Comparison of ENCODE assay signal across 20 cellular contexts in the genomic region with DNA sequence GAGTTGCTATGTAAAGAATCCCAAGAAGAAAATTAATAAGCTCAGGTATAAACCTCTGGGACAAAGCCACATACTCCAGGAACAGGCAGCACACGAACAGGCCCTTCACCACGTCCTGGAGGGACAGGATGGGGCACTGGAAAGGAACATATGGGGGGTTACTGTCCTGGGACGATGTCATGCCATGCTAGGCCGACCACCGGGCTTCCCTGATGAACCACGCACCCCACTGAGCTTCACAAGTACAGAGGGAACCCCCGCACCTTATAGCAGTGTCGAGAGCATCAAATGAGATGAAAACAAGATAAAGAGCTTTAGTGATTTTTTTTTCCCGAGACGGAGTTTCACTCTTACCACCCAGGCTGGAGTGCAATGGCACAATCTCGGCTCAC. TPM values are rescaled to one million over a fixed set of nuclear protein-coding genes. Genes with fewer than 3 reads are reported as not detected.
A peak's percentile ranks its signal among the peaks of the same experiment; 100 is the strongest.
DNase-seq lines count a peak whose midpoint lies in the region; ATAC-seq and TF ChIP-seq lines count a peak whose summit lies in the region.
"Had no signal": no experiment of that assay in that cellular context is flagged by ENCODE, and none has a peak within 500 bp of the region (broad histone marks: within the 10 kb centered on the region; RNA-seq: fewer than 3 reads in every experiment).

No MANE protein-coding gene starts in this region.

- H3K9me3 ChIP-seq in MG63 (no peaks in the 10 kb centered on the region), body of pancreas (no peaks in the 10 kb centered on the region)
- H3K9me3 ChIP-seq: thoracic aorta had no signal

- H3K27ac ChIP-seq in body of pancreas = no peak overlapping the region
- H3K27ac ChIP-seq: KMS-11, thoracic aorta had no signal

- H3K36me3 Mint-ChIP-seq in activated CD4-positive, alpha-beta memory T cell treated with anti-CD3 and anti-CD28 coated beads for 36 hours = peaks cover 78% of the 10 kb centered on the region
- peaks cover 87% of the 10 kb centered on the region for H3K36me3 Mint-ChIP-seq in activated CD4-positive, alpha-beta memory T cell treated with anti-CD3 and anti-CD28 coated beads, Interleukin-2, amount 10 ng/mL, durations not matched to agents 7 days and 5 days (ENCODE audit: low read depth)
- H3K36me3 Mint-ChIP-seq in central memory CD8-positive, alpha-beta T cell (ENCODE audit: insufficient read depth) = peaks cover 54% of the 10 kb centered on the region

- no peaks in the 10 kb centered on the region for H3K4me1 ChIP-seq in body of pancreas

- CTCF ChIA-PET in activated CD4-positive, alpha-beta memory T cell treated with anti-CD3 and anti-CD28 coated beads for 36 hours (lab: Charles Lee) = interaction anchor here (0.7 to 2.4 kb wide), 6 partner anchors 8 to 181 kb away, joined by 3 to 18 read pairs (median 4); no protein-coding TSS in a partner anchor
- CTCF ChIA-PET in activated CD4-positive, alpha-beta memory T cell treated with anti-CD3 and anti-CD28 coated beads, Interleukin-2, amount 10 ng/mL, durations not matched to agents 7 days and 5 days (lab: Charles Lee) = interaction anchor here (1.1 to 3.1 kb wide), 3 partner anchors 10 to 181 kb away, joined by 3 to 12 read pairs (median 9); no protein-coding TSS in a partner anchor

- TF ChIP-seq CTCF in body of pancreas (IDR thresholded peaks at IDR 0.05) = no peak

- POLR2A ChIA-PET in activated CD4-positive, alpha-beta memory T cell treated with anti-CD3 and anti-CD28 coated beads for 36 hours (lab: Charles Lee) = interaction anchor here (0.7 to 2.0 kb wide), 2 partner anchors 10 to 145 kb away, joined by 3 to 15 read pairs; no protein-coding TSS in a partner anchor
- POLR2A ChIA-PET in activated CD4-positive, alpha-beta memory T cell treated with anti-CD3 and anti-CD28 coated beads, Interleukin-2, amount 10 ng/mL, durations not matched to agents 7 days and 5 days (lab: Charles Lee) = interaction anchor here (1.2 to 3.4 kb wide), 6 partner anchors 9 to 36 kb away, joined by 3 to 25 read pairs (median 6); partner anchors contain the start of genes GRK4 and NOP14

- peak overlapping the region; percentile 79 for H3K27ac Mint-ChIP-seq in activated CD4-positive, alpha-beta memory T cell treated with anti-CD3 and anti-CD28 coated beads for 36 hours
- H3K27ac Mint-ChIP-seq in activated CD4-positive, alpha-beta memory T cell treated with anti-CD3 and anti-CD28 coated beads, Interleukin-2, amount 10 ng/mL, durations not matched to agents 7 days and 5 days = no peak overlapping the region
- peak overlapping the region; percentile 86 for H3K27ac Mint-ChIP-seq in central memory CD8-positive, alpha-beta T cell (ENCODE audit: low read depth)
- H3K27ac Mint-ChIP-seq: activated naive CD4-positive, alpha-beta T cell treated with anti-CD3 and anti-CD28 coated beads, Interleukin-2, amount 10 ng/mL, durations not matched to agents 7 days and 5 days; B cell; HFFc6 had no signal

- TF ChIP-seq POLR2A in GM18505 (IDR thresholded peaks at IDR 0.05; ENCODE audit: borderline replicate concordance, extremely low read depth, insufficient read depth, insufficient read length) (peak; percentile 29), body of pancreas (IDR thresholded peaks at IDR 0.05) (no peak)

- DNase-seq in activated CD4-positive, alpha-beta memory T cell treated with anti-CD3 and anti-CD28 coated beads for 36 hours = peak; percentile 12
- no peak for DNase-seq in activated CD4-positive, alpha-beta memory T cell treated with anti-CD3 and anti-CD28 coated beads, Interleukin-2, amount 10 ng/mL, durations not matched to agents 7 days and 5 days
- no peak for DNase-seq in central memory CD8-positive, alpha-beta T cell (ENCODE audit: low spot score in 2 of 2)
- peak; percentile 41 for DNase-seq in sciatic nerve (ENCODE audit: low spot score)
- no peak for DNase-seq in DMS79 treated with DMSO at 0.1 percent for 48 hours (lab: John Stamatoyannopoulos, UW)
- DNase-seq in MG63 = no peak
- DNase-seq in body of pancreas = no peak
- DNase-seq: activated naive CD4-positive, alpha-beta T cell treated with anti-CD3 and anti-CD28 coated beads, Interleukin-2, amount 10 ng/mL, durations not matched to agents 7 days and 5 days; cerebellar nuclear complex; foreskin melanocyte; HFFc6; hippocampal formation; left ventricle myocardium superior; NCI-H187 treated with DMSO at 0.1 percent for 48 hours had no signal

- H3K27me3 Mint-ChIP-seq in activated CD4-positive, alpha-beta memory T cell treated with anti-CD3 and anti-CD28 coated beads for 36 hours = no peaks in the 10 kb centered on the region
- no peaks in the 10 kb centered on the region for H3K27me3 Mint-ChIP-seq in activated CD4-positive, alpha-beta memory T cell treated with anti-CD3 and anti-CD28 coated beads, Interleukin-2, amount 10 ng/mL, durations not matched to agents 7 days and 5 days
- no peaks in the 10 kb centered on the region for H3K27me3 Mint-ChIP-seq in central memory CD8-positive, alpha-beta T cell
- H3K27me3 Mint-ChIP-seq: activated CD4-positive, alpha-beta T cell treated with anti-CD3 and anti-CD28 coated beads for 36 hours; activated naive CD4-positive, alpha-beta T cell treated with anti-CD3 and anti-CD28 coated beads, Interleukin-2, amount 10 ng/mL, durations not matched to agents 7 days and 5 days; B cell had no signal

- intact Hi-C loops in activated CD4-positive, alpha-beta memory T cell treated with anti-CD3 and anti-CD28 coated beads for 36 hours (cut with micrococcal nuclease) = no loop called here
- intact Hi-C loops in sciatic nerve (cut with DNase I) (no loop called here), body of pancreas (cut with DNase I) (no loop called here)

- peaks cover 46% of the 10 kb centered on the region for H3K36me3 ChIP-seq in MG63
- H3K36me3 ChIP-seq in body of pancreas (replicated peaks in 1 of 2; ENCODE audit: insufficient read depth in 1 of 2, low read depth in 2 of 2) = peaks cover 37 to 55% of the 10 kb centered on the region in 2 donors

- WGBS in body of pancreas, 2 donors = 88 to 89% methylated on average over 11 of the region's 11 CpGs

- no peak overlapping the region for H3K4me3 Mint-ChIP-seq in activated CD4-positive, alpha-beta memory T cell treated with anti-CD3 and anti-CD28 coated beads for 36 hours
- H3K4me3 Mint-ChIP-seq in activated CD4-positive, alpha-beta memory T cell treated with anti-CD3 and anti-CD28 coated beads, Interleukin-2, amount 10 ng/mL, durations not matched to agents 7 days and 5 days = no peak overlapping the region
- no peak overlapping the region for H3K4me3 Mint-ChIP-seq in central memory CD8-positive, alpha-beta T cell
- H3K4me3 Mint-ChIP-seq: activated naive CD4-positive, alpha-beta T cell treated with anti-CD3 and anti-CD28 coated beads, Interleukin-2, amount 10 ng/mL, durations not matched to agents 7 days and 5 days; B cell; HFFc6 had no signal

- no peak for ATAC-seq in GM18505 (IDR thresholded peaks at IDR 0.05; ENCODE audit: unreplicated experiment)
- no peak for ATAC-seq in central memory CD8-positive, alpha-beta T cell (replicated peaks; ENCODE audit: extremely low read depth, poor library complexity, severe bottlenecking)
- no peak for ATAC-seq in sciatic nerve
- no peak for ATAC-seq in body of pancreas
- ATAC-seq: activated CD4-positive, alpha-beta T cell treated with anti-CD3 and anti-CD28 coated beads for 36 hours; esophagus mucosa; left ventricle myocardium superior had no signal

- no peaks in the 10 kb centered on the region for H3K27me3 ChIP-seq in MG63
- no peaks in the 10 kb centered on the region for H3K27me3 ChIP-seq in body of pancreas

- H3K4me3 ChIP-seq in MG63 (no peak overlapping the region), body of pancreas (no peak overlapping the region)
- H3K4me3 ChIP-seq: thoracic aorta had no signal

- peaks cover 42% of the 10 kb centered on the region for H3K4me1 Mint-ChIP-seq in activated CD4-positive, alpha-beta memory T cell treated with anti-CD3 and anti-CD28 coated beads for 36 hours (ENCODE audit: low read depth)
- H3K4me1 Mint-ChIP-seq in activated CD4-positive, alpha-beta memory T cell treated with anti-CD3 and anti-CD28 coated beads, Interleukin-2, amount 10 ng/mL, durations not matched to agents 7 days and 5 days = peaks cover 34% of the 10 kb centered on the region
- H3K4me1 Mint-ChIP-seq in central memory CD8-positive, alpha-beta T cell = peaks cover 27% of the 10 kb centered on the region
- H3K4me1 Mint-ChIP-seq: B cell had no signal

- H3K9me3 Mint-ChIP-seq in activated CD4-positive, alpha-beta memory T cell treated with anti-CD3 and anti-CD28 coated beads for 36 hours = no peaks in the 10 kb centered on the region
- H3K9me3 Mint-ChIP-seq in activated CD4-positive, alpha-beta memory T cell treated with anti-CD3 and anti-CD28 coated beads, Interleukin-2, amount 10 ng/mL, durations not matched to agents 7 days and 5 days = no peaks in the 10 kb centered on the region
- H3K9me3 Mint-ChIP-seq in central memory CD8-positive, alpha-beta T cell = no peaks in the 10 kb centered on the region
- H3K9me3 Mint-ChIP-seq: activated naive CD4-positive, alpha-beta T cell treated with anti-CD3 and anti-CD28 coated beads, Interleukin-2, amount 10 ng/mL, durations not matched to agents 7 days and 5 days; HFFc6 had no signal

RNA-seq across cellular contexts. Expression of gene NOP14, which starts 19.1 kb away (rescaled TPM):
- 10 to 100 TPM; 67.4 to 73.4 TPM for total RNA-seq in activated CD4-positive, alpha-beta memory T cell treated with anti-CD3 and anti-CD28 coated beads for 36 hours
- total RNA-seq in activated CD4-positive, alpha-beta memory T cell treated with anti-CD3 and anti-CD28 coated beads, Interleukin-2, amount 10 ng/mL, durations not matched to agents 7 days and 5 days = 10 to 100 TPM; 34.1 to 38.7 TPM
- total RNA-seq in sciatic nerve = 20.0 TPM
- total RNA-seq in MG63 (2014; rRNA removed; shearing (Covaris generic); ENCODE audit: low replicate concordance) = 32.5 and 45.2 TPM in 2 replicates
- total RNA-seq in body of pancreas = 10 to 100 TPM; 20.0 to 20.1 TPM

RNA-seq across cellular contexts. Expression of gene GRK4, which starts 19.3 kb away (rescaled TPM):
- 1 to 10 TPM; 2.3 to 3.0 TPM for total RNA-seq in activated CD4-positive, alpha-beta memory T cell treated with anti-CD3 and anti-CD28 coated beads for 36 hours
- 1 to 10 TPM; 3.1 to 3.6 TPM for total RNA-seq in activated CD4-positive, alpha-beta memory T cell treated with anti-CD3 and anti-CD28 coated beads, Interleukin-2, amount 10 ng/mL, durations not matched to agents 7 days and 5 days
- 14.8 TPM for total RNA-seq in sciatic nerve
- total RNA-seq in MG63 (2014; rRNA removed; shearing (Covaris generic); ENCODE audit: low replicate concordance) = 2.6 and 3.7 TPM in 2 replicates
- total RNA-seq in body of pancreas = 10 to 100 TPM in 1 of 2 donors, 1 to 10 TPM in 1; 6.5 to 14.5 TPM

Comparison
In these comparisons a context has a peak if more than half of its experiments do, and no peak if none do; other contexts are left out.
1. DNase-seq: peak in activated CD4-positive, alpha-beta memory T cell treated with anti-CD3 and anti-CD28 coated beads for 36 hours (single experiment) and sciatic nerve (single experiment); none in activated CD4-positive, alpha-beta memory T cell treated with anti-CD3 and anti-CD28 coated beads, Interleukin-2, amount 10 ng/mL, durations not matched to agents 7 days and 5 days (single experiment), central memory CD8-positive, alpha-beta T cell (0 of 2), DMS79 treated with DMSO at 0.1 percent for 48 hours (single experiment), MG63 (single experiment) and body of pancreas (0 of 4).